17 cellular contexts compared by ENCODE assay signal in genomic region chr12:1306817-1307216, GRCh38.
"Had no signal": no experiment of that assay in that cellular context is flagged by ENCODE, and none has a peak within 500 bp of the region (broad histone marks: within the 10 kb centered on the region; RNA-seq: fewer than 3 reads in every experiment).

No MANE protein-coding gene starts in this region.

- H3K27ac ChIP-seq: parathyroid adenoma, prostate gland had no signal

- H3K9me3 ChIP-seq: colonic mucosa, heart left ventricle, prostate gland, stomach, thoracic aorta, transverse colon had no signal

- H3K4me3 ChIP-seq: colonic mucosa, heart left ventricle, prostate gland, stomach, thoracic aorta, transverse colon had no signal

- H3K4me1 ChIP-seq: colonic mucosa, prostate gland had no signal

- H3K27me3 ChIP-seq: colonic mucosa, heart left ventricle, stomach, transverse colon had no signal

- DNase-seq: colonic mucosa; effector CD8-positive, alpha-beta T cell; heart left ventricle; hypothalamus; islet precursor cell; left cardiac atrium; mesendoderm; naive B cell; retina; stimulated activated CD4-positive, alpha-beta T cell treated with anti-CD3 and anti-CD28 coated beads, Interleukin-12 subunit alpha, Interleukin-12 subunit beta, amount 100 ng/mL, for 4 hours; stimulated activated naive CD4-positive, alpha-beta T cell; stomach; substantia nigra; transverse colon had no signal

- H3K36me3 ChIP-seq: colonic mucosa, heart left ventricle, prostate gland, stomach, thoracic aorta, transverse colon had no signal
